ENCODE assay signal across 19 cellular contexts in the genomic region with DNA sequence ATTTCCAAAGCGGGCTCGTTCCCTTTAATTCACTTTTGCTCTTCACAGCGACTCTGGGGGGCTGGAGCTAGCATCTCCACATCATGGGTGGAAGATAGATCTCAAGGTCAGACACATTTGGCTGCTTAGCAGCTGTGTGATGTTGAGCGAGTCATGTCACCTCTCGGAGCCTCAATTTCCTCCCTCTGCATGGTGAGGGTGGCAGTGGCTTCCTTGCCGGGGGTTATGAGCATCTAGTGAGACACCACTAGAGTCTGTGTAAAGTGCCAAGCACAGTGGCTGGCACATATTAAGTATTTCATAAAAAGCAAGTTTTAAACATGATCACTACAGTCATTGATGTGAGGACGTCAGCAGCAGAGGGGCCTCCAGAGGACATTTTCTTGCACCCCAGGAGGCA. TPM values are rescaled to one million over a fixed set of nuclear protein-coding genes. Genes with fewer than 3 reads are reported as not detected.
DNase-seq lines count a peak whose midpoint lies in the region; ATAC-seq and TF ChIP-seq lines count a peak whose summit lies in the region.
"Had no signal": no experiment of that assay in that cellular context is flagged by ENCODE, and none has a peak within 500 bp of the region (broad histone marks: within the 10 kb centered on the region; RNA-seq: fewer than 3 reads in every experiment).

No MANE protein-coding gene starts in this region.

- no peaks in the 10 kb centered on the region for H3K9me3 ChIP-seq in naive thymus-derived CD4-positive, alpha-beta T cell (ENCODE audit: control insufficient read depth in 2 of 3, low read length in 3 of 3)
- H3K9me3 ChIP-seq: left lung, upper lobe of right lung had no signal

- H3K4me3 Mint-ChIP-seq in activated naive CD8-positive, alpha-beta T cell, result no peak overlapping the region
- peak overlapping the region in 9 of 10 donors; percentile 23 to 61 (median 40) for H3K4me3 Mint-ChIP-seq in naive thymus-derived CD4-positive, alpha-beta T cell
- H3K4me3 Mint-ChIP-seq in type B pancreatic cell, result no peak overlapping the region

- H3K27ac ChIP-seq in naive thymus-derived CD4-positive, alpha-beta T cell (ENCODE audit: low read depth, low read length), result no peak overlapping the region
- H3K27ac ChIP-seq: left lung, upper lobe of right lung had no signal

- DNase-seq in activated naive CD4-positive, alpha-beta T cell treated with anti-CD3 and anti-CD28 coated beads, Interleukin-2, amount 50 U/mL, for 72 hours (ENCODE audit: low spot score in 2 of 2), result no peak
- DNase-seq in activated naive CD4-positive, alpha-beta T cell treated with Interleukin-2 at 50 U/mL for 16 hours, result no peak
- no peak for DNase-seq in naive thymus-derived CD4-positive, alpha-beta T cell
- DNase-seq in type B pancreatic cell (ENCODE audit: extremely low spot score, unreplicated experiment), result no peak
- no peak for DNase-seq in dermis blood vessel endothelial cell
- no peak for DNase-seq in omental fat pad (ENCODE audit: low spot score)
- DNase-seq in midbrain (lab: John Stamatoyannopoulos, UW), result no peak
- DNase-seq: activated effector memory CD4-positive, alpha-beta T cell treated with anti-CD3 and anti-CD28 coated beads, Interleukin-2, amount 50 U/mL, for 16 hours; cerebellar nuclear complex; EL; hippocampal formation; left lung; NCI-H1105 treated with DMSO at 0.1 percent for 48 hours; NCI-H510A treated with DMSO at 0.1 percent for 48 hours; occipital lobe; PC-3; stimulated activated CD4-positive, alpha-beta T cell treated with anti-CD3 and anti-CD28 coated beads, Interleukin-12 subunit alpha, Interleukin-12 subunit beta, amount 100 ng/mL, for 4 hours; upper lobe of right lung had no signal

- peaks cover 9 to 10% of the 10 kb centered on the region in 2 donors for H3K36me3 Mint-ChIP-seq in activated naive CD4-positive, alpha-beta T cell treated with anti-CD3 and anti-CD28 coated beads, Interleukin-2, amount 50 U/mL, for 72 hours
- H3K36me3 Mint-ChIP-seq in activated naive CD8-positive, alpha-beta T cell, result no peaks in the 10 kb centered on the region
- H3K36me3 Mint-ChIP-seq in naive thymus-derived CD4-positive, alpha-beta T cell, result peaks cover 0 to 9% (median 7%) of the 10 kb centered on the region in 5 donors
- H3K36me3 Mint-ChIP-seq in type B pancreatic cell, result no peaks in the 10 kb centered on the region

- no peaks in the 10 kb centered on the region for H3K27me3 Mint-ChIP-seq in activated naive CD8-positive, alpha-beta T cell
- no peaks in the 10 kb centered on the region for H3K27me3 Mint-ChIP-seq in naive thymus-derived CD4-positive, alpha-beta T cell
- H3K27me3 Mint-ChIP-seq in type B pancreatic cell, result no peaks in the 10 kb centered on the region

- peak overlapping the region; percentile 22 to 77 for H3K27ac Mint-ChIP-seq in activated naive CD4-positive, alpha-beta T cell treated with anti-CD3 and anti-CD28 coated beads, Interleukin-2, amount 50 U/mL, for 72 hours
- peak overlapping the region; percentile 62 for H3K27ac Mint-ChIP-seq in activated naive CD8-positive, alpha-beta T cell
- peak overlapping the region; percentile 45 to 90 (median 69) for H3K27ac Mint-ChIP-seq in naive thymus-derived CD4-positive, alpha-beta T cell
- peak overlapping the region; percentile 8 for H3K27ac Mint-ChIP-seq in type B pancreatic cell

- H3K4me1 ChIP-seq in naive thymus-derived CD4-positive, alpha-beta T cell (ENCODE audit: control insufficient read depth in 2 of 2, insufficient read depth in 2 of 2, low read length in 2 of 2), result peaks cover 7 to 43% of the 10 kb centered on the region in 2 donors

- intact Hi-C loops in naive thymus-derived CD4-positive, alpha-beta T cell (cut with micrococcal nuclease), result no loop called here

- peak in 1 of 2 donors; percentile 21 for ATAC-seq in activated naive CD4-positive, alpha-beta T cell treated with anti-CD3 and anti-CD28 coated beads, Interleukin-2, amount 50 U/mL, for 72 hours
- peak; percentile 64 for ATAC-seq in naive thymus-derived CD4-positive, alpha-beta T cell
- no peak for ATAC-seq in omental fat pad (ENCODE audit: low FRiP score)
- ATAC-seq: left lung, PC-3, upper lobe of right lung had no signal

- no peaks in the 10 kb centered on the region for H3K27me3 ChIP-seq in naive thymus-derived CD4-positive, alpha-beta T cell (ENCODE audit: control insufficient read depth in 2 of 2, insufficient read depth in 2 of 2, low read length in 2 of 2)
- H3K27me3 ChIP-seq: left lung, upper lobe of right lung had no signal

- H3K4me1 Mint-ChIP-seq in activated naive CD8-positive, alpha-beta T cell (ENCODE audit: low read depth), result peaks cover 59% of the 10 kb centered on the region
- peaks cover 36 to 82% (median 73%) of the 10 kb centered on the region in 7 donors for H3K4me1 Mint-ChIP-seq in naive thymus-derived CD4-positive, alpha-beta T cell
- H3K4me1 Mint-ChIP-seq in type B pancreatic cell (ENCODE audit: unreplicated experiment), result peaks cover 51% of the 10 kb centered on the region

- H3K9me3 Mint-ChIP-seq in activated naive CD4-positive, alpha-beta T cell treated with anti-CD3 and anti-CD28 coated beads, Interleukin-2, amount 50 U/mL, for 72 hours, result no peaks in the 10 kb centered on the region
- H3K9me3 Mint-ChIP-seq in activated naive CD8-positive, alpha-beta T cell (ENCODE audit: low read depth), result no peaks in the 10 kb centered on the region
- H3K9me3 Mint-ChIP-seq in naive thymus-derived CD4-positive, alpha-beta T cell, result no peaks in the 10 kb centered on the region
- H3K9me3 Mint-ChIP-seq in type B pancreatic cell, result peaks cover 4% of the 10 kb centered on the region

- no peak overlapping the region for H3K4me3 ChIP-seq in naive thymus-derived CD4-positive, alpha-beta T cell (ENCODE audit: low read length)
- H3K4me3 ChIP-seq: left lung, upper lobe of right lung had no signal

- CTCF ChIA-PET in naive thymus-derived CD4-positive, alpha-beta T cell (lab: Charles Lee), result interaction anchor here (1.2 to 1.4 kb wide), 3 partner anchors 15 to 36 kb away, joined by 3 read pairs; no protein-coding TSS in a partner anchor

- TF ChIP-seq CTCF in type B pancreatic cell (conservative IDR thresholded peaks at IDR 0.05), result no peak
- no peak for TF ChIP-seq CTCF in omental fat pad (IDR thresholded peaks at IDR 0.05)

- peaks cover 0 to 5% (median 0%) of the 10 kb centered on the region in 3 experiments for H3K36me3 ChIP-seq in naive thymus-derived CD4-positive, alpha-beta T cell (ENCODE audit: control insufficient read depth in 2 of 3, insufficient read depth in 3 of 3, low read length in 3 of 3)
- H3K36me3 ChIP-seq: left lung, upper lobe of right lung had no signal

- POLR2A ChIA-PET in naive thymus-derived CD4-positive, alpha-beta T cell (lab: Charles Lee), result interaction anchor here (0.6 to 23.1 kb wide), 4 partner anchors 8 to 25 kb away, joined by 3 to 427 read pairs (median 5); a partner anchor contains a TSS

RNA-seq across cellular contexts. Expression of a gene that starts 16.9 kb away (rescaled TPM):
- total RNA-seq in activated naive CD4-positive, alpha-beta T cell treated with anti-CD3 and anti-CD28 coated beads, Interleukin-2, amount 50 U/mL, for 72 hours, result 100 to 1,000 TPM; 111 to 118 TPM
- 10 to 100 TPM; 63.3 to 97.4 (median 72.2) TPM for total RNA-seq in naive thymus-derived CD4-positive, alpha-beta T cell
- 10 to 100 TPM; 21.3 to 50.4 TPM for polyA plus RNA-seq in naive thymus-derived CD4-positive, alpha-beta T cell
- 37.2 and 49.8 TPM in 2 replicates for total RNA-seq in type B pancreatic cell (ENCODE audit: low replicate concordance)
- total RNA-seq in dermis blood vessel endothelial cell, result 223 and 442 TPM in 2 replicates
- total RNA-seq in omental fat pad, result 100 to 1,000 TPM in 2 of 4 donors, 10 to 100 TPM in 2; 43.5 to 158 (median 114) TPM

Comparison
In these comparisons a context has a peak if more than half of its experiments do, and no peak if none do; other contexts are left out.
1. H3K27ac Mint-ChIP-seq: peak in every context shown above with its lines; median percentile 69 in naive thymus-derived CD4-positive, alpha-beta T cell; 62 in activated naive CD8-positive, alpha-beta T cell; 50 in activated naive CD4-positive, alpha-beta T cell treated with anti-CD3 and anti-CD28 coated beads, Interleukin-2, amount 50 U/mL, for 72 hours; 8 in type B pancreatic cell.
2. H3K4me3 Mint-ChIP-seq: peak in naive thymus-derived CD4-positive, alpha-beta T cell (9 of 10); none in activated naive CD8-positive, alpha-beta T cell (single experiment) and type B pancreatic cell (single experiment).